8 cellular contexts compared by ENCODE assay signal in the genomic region with DNA sequence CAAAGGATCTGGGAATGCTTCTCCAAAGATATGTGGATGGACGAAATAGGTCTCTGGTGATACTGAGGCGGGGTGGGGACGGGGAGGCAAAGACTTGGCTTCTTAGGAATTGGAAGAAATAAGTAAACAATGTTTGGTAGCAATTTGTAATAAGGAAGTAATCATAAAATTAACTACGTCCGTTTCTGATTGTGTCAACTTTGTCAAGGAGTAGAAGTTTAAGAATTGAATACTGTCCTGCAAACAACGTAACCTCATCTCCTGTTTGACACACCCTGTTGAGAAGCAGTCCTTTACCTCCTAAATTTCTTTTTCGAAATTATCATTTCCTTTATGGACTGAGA. TPM values are rescaled to one million over a fixed set of nuclear protein-coding genes. Genes with fewer than 3 reads are reported as not detected.
A peak's percentile ranks its signal among the peaks of the same experiment; 100 is the strongest.
DNase-seq lines count a peak whose midpoint lies in the region; ATAC-seq and TF ChIP-seq lines count a peak whose summit lies in the region.

No MANE protein-coding gene starts in this region.

- H3K27me3 Mint-ChIP-seq in CD14-positive monocyte (ENCODE audit: low read depth in 3 of 3): peaks cover 0 to 4% (median 3%) of the 10 kb centered on the region in 3 donors

- TF ChIP-seq RAD21 in neural cell (conservative IDR thresholded peaks at IDR 0.05): no peak

- peak overlapping the region; percentile 80 for H3K27ac ChIP-seq in effector memory CD4-positive, alpha-beta T cell (ENCODE audit: insufficient read depth, low read length, poor library complexity, severe bottlenecking)
- H3K27ac ChIP-seq in neural cell (ENCODE audit: low read length): peak overlapping the region; percentile 81

- peak overlapping the region; percentile 88 for H3K4me3 ChIP-seq in effector memory CD4-positive, alpha-beta T cell (ENCODE audit: insufficient read depth, low read depth, low read length, poor library complexity, severe bottlenecking)
- peak overlapping the region; percentile 90 for H3K4me3 ChIP-seq in neural cell (ENCODE audit: low read length)

- TF ChIP-seq EP300 in neural cell (conservative IDR thresholded peaks at IDR 0.05; ENCODE audit: poor library complexity, severe bottlenecking): no peak

- H4K20me1 ChIP-seq in neural cell (ENCODE audit: insufficient read depth): no peaks in the 10 kb centered on the region

- peak overlapping the region; percentile 78 for H3K4me2 ChIP-seq in neural cell (ENCODE audit: low read length)

- peaks cover 36 to 38% of the 10 kb centered on the region in 2 donors for H3K36me3 Mint-ChIP-seq in CD14-positive monocyte

- no peaks in the 10 kb centered on the region for H3F3A ChIP-seq in neural cell (ENCODE audit: insufficient read depth, low read length, poor library complexity, severe bottlenecking)

- peaks cover 17% of the 10 kb centered on the region for H3K4me1 Mint-ChIP-seq in CD14-positive monocyte

- no peak for ATAC-seq in HG03520 (IDR thresholded peaks at IDR 0.05; ENCODE audit: unreplicated experiment)

- H3K4me1 ChIP-seq in effector memory CD4-positive, alpha-beta T cell (ENCODE audit: control insufficient read depth, insufficient read depth, low read length, poor library complexity, severe bottlenecking): peaks cover 7% of the 10 kb centered on the region

- peaks cover 17% of the 10 kb centered on the region for H3K79me2 ChIP-seq in neural cell (replicated peaks; ENCODE audit: insufficient read depth, low read length)

- no peaks in the 10 kb centered on the region for H3K9me3 ChIP-seq in effector memory CD4-positive, alpha-beta T cell (ENCODE audit: control insufficient read depth, low read length)
- no peaks in the 10 kb centered on the region for H3K9me3 ChIP-seq in neural cell (ENCODE audit: low read length)

- peak overlapping the region; percentile 93 to 98 (median 96) for H3K27ac Mint-ChIP-seq in CD14-positive monocyte

- no peak for DNase-seq in CD14-positive monocyte (ENCODE audit: low spot score)
- DNase-seq in NCI-H526 treated with DMSO at 0.1 percent for 48 hours (lab: John Stamatoyannopoulos, UW): peak; percentile 73
- no peak for DNase-seq in effector memory CD4-positive, alpha-beta T cell
- DNase-seq in NCI-H345 (lab: John Stamatoyannopoulos, UW): no peak
- DNase-seq in AML-193 (lab: John Stamatoyannopoulos, UW): no peak
- no peak for DNase-seq in NCI-H1048 (lab: John Stamatoyannopoulos, UW)

- intact Hi-C loops in CD14-positive monocyte (cut with micrococcal nuclease): no loop called here

- H3K9ac ChIP-seq in neural cell (ENCODE audit: low read length): peak overlapping the region; percentile 83

- peak overlapping the region; percentile 85 for H2AFZ ChIP-seq in neural cell (ENCODE audit: low read depth, low read length)

- H3K27me3 ChIP-seq in effector memory CD4-positive, alpha-beta T cell (replicated peaks; ENCODE audit: control insufficient read depth, insufficient read depth, low read length, poor library complexity, severe bottlenecking): no peaks in the 10 kb centered on the region
- H3K27me3 ChIP-seq in neural cell (ENCODE audit: insufficient read depth, low read depth, low read length): no peaks in the 10 kb centered on the region

- no peaks in the 10 kb centered on the region for H3K9me2 ChIP-seq in neural cell (ENCODE audit: insufficient read depth, low read length)

- TF ChIP-seq CTCF in CD14-positive monocyte (IDR thresholded peaks at IDR 0.05): no peak
- no peak for TF ChIP-seq CTCF in neural cell (IDR thresholded peaks at IDR 0.05; ENCODE audit: poor library complexity, severe bottlenecking)

- no peaks in the 10 kb centered on the region for H3K9me3 Mint-ChIP-seq in CD14-positive monocyte

- H3K36me3 ChIP-seq in effector memory CD4-positive, alpha-beta T cell (ENCODE audit: control insufficient read depth, insufficient read depth, low read length): peaks cover 31% of the 10 kb centered on the region
- peaks cover 5% of the 10 kb centered on the region for H3K36me3 ChIP-seq in neural cell (ENCODE audit: insufficient read depth, low read length)

- H3K4me3 Mint-ChIP-seq in CD14-positive monocyte: peak overlapping the region; percentile 93 to 96

TF ChIP-seq in neural cell, 6 proteins besides CTCF, POLR2A, EP300 and RAD21:
- TF ChIP-seq POLR2AphosphoS5 (IDR thresholded peaks at IDR 0.05) (no peak), SMC3 (conservative IDR thresholded peaks at IDR 0.05; ENCODE audit: poor library complexity) (no peak), MXI1 (conservative IDR thresholded peaks at IDR 0.05; ENCODE audit: poor library complexity, severe bottlenecking) (no peak), TAF1 (IDR thresholded peaks at IDR 0.05; ENCODE audit: low read depth) (no peak), EZH2 (IDR thresholded peaks at IDR 0.05; ENCODE audit: borderline replicate concordance, insufficient read depth, low read length, poor library complexity, severe bottlenecking) (no peak)
- TF ChIP-seq, protein P1, sequence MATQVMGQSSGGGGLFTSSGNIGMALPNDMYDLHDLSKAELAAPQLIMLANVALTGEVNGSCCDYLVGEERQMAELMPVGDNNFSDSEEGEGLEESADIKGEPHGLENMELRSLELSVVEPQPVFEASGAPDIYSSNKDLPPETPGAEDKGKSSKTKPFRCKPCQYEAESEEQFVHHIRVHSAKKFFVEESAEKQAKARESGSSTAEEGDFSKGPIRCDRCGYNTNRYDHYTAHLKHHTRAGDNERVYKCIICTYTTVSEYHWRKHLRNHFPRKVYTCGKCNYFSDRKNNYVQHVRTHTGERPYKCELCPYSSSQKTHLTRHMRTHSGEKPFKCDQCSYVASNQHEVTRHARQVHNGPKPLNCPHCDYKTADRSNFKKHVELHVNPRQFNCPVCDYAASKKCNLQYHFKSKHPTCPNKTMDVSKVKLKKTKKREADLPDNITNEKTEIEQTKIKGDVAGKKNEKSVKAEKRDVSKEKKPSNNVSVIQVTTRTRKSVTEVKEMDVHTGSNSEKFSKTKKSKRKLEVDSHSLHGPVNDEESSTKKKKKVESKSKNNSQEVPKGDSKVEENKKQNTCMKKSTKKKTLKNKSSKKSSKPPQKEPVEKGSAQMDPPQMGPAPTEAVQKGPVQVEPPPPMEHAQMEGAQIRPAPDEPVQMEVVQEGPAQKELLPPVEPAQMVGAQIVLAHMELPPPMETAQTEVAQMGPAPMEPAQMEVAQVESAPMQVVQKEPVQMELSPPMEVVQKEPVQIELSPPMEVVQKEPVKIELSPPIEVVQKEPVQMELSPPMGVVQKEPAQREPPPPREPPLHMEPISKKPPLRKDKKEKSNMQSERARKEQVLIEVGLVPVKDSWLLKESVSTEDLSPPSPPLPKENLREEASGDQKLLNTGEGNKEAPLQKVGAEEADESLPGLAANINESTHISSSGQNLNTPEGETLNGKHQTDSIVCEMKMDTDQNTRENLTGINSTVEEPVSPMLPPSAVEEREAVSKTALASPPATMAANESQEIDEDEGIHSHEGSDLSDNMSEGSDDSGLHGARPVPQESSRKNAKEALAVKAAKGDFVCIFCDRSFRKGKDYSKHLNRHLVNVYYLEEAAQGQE (IDR thresholded peaks at IDR 0.05; ENCODE audit: borderline replicate concordance): no peak

RNA-seq across cellular contexts. Expression of a gene that starts 0.5 kb away (rescaled TPM):
- 10 to 100 TPM; 30.5 to 41.3 TPM for polyA plus RNA-seq in CD14-positive monocyte
- polyA plus RNA-seq in neural cell: 30.1 and 33.1 TPM in 2 replicates
- polyA minus RNA-seq in neural cell: 41.4 and 42.6 TPM in 2 replicates

RNA-seq across cellular contexts. Expression of a gene that starts 0.6 kb away (rescaled TPM):
- polyA plus RNA-seq in CD14-positive monocyte: 1 to 10 TPM; 3.5 to 5.4 TPM
- 22.3 and 25.7 TPM in 2 replicates for polyA plus RNA-seq in neural cell
- 42.1 and 42.7 TPM in 2 replicates for polyA minus RNA-seq in neural cell

RNA-seq across cellular contexts. Expression of a gene that starts 21.0 kb away (rescaled TPM):
- polyA plus RNA-seq in CD14-positive monocyte (1 to 10 TPM; 2.1 to 3.1 TPM), neural cell (4.5 and 5.4 TPM in 2 replicates)
- polyA minus RNA-seq in neural cell: 0.73 and 1.6 TPM in 2 replicates

RNA-seq across cellular contexts. Expression of a gene that starts 34.4 kb away (rescaled TPM):
- polyA plus RNA-seq in CD14-positive monocyte (1 to 10 TPM; 7.2 to 8.8 TPM), neural cell (15.0 and 16.5 TPM in 2 replicates)
- polyA minus RNA-seq in neural cell: 10.2 and 12.4 TPM in 2 replicates
